Comparison of ENCODE assay signal across 1 cellular context in the genomic region with DNA sequence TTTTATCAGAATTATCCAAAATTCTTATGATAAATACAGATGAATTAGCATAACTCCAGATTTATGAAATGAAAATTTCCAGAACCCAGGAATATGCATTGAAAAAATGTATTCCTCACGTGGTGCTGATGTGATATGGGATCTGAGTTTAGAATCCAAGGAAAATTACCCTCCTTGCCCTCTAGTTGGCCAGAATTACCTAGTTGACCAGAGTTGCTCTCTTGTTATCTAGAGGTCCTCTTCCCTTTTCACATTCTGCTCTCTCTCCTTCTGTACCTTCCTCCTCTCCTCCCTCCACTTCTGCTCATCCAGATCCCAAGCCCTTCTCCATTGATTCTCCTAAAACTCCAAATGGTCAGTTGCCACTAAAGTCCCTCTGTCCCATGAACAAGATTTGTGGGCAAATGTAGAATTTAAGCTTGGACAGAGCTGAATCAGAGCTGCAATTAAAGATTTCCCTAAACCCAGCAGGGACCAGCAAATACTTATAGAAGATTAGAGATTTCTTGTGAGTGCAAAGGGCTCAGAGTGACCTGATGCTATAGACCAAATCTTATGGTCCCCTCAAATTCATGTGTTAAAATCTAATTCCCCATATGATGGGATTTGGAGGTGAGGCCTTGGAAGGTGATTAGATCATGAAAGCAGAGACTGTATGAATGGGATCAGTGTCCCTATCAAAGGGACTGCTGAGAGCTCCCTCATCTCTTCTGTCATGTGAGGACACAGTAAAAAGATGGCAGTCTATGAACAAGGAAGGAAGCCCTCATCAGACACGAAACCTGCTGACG.
TF ChIP-seq lines count a peak whose summit lies in the region.

No MANE protein-coding gene starts in this region.

TF ChIP-seq in K562, 482 proteins besides CTCF, POLR2A, EP300 and RAD21 (continued from another document and continues in another):
- TF ChIP-seq HDAC2 (IDR thresholded peaks at IDR 0.05): no peak
- TF ChIP-seq TAF1 (IDR thresholded peaks at IDR 0.05; ENCODE audit: control insufficient read depth, extremely low read depth, insufficient read depth, low read length, severe bottlenecking): no peak
- no peak for TF ChIP-seq STAT5B (CRISPR knock-in tag; IDR thresholded peaks at IDR 0.05)
- no peak for TF ChIP-seq POLR2H (tag; IDR thresholded peaks at IDR 0.05; ENCODE audit: low read depth)
- no peak for TF ChIP-seq MYNN (IDR thresholded peaks at IDR 0.05)
- 0 out of 2 replicates have a peak, but pooled peaks have one; percentile 23 for TF ChIP-seq MYNN (CRISPR knock-in tag; IDR thresholded peaks at IDR 0.05)
- no peak for TF ChIP-seq DPF2 (IDR thresholded peaks at IDR 0.05)
- TF ChIP-seq CXXC5 (CRISPR knock-in tag; IDR thresholded peaks at IDR 0.05): no peak
- TF ChIP-seq WHSC1 (IDR thresholded peaks at IDR 0.05; ENCODE audit: low read length): no peak
- TF ChIP-seq, protein P1, sequence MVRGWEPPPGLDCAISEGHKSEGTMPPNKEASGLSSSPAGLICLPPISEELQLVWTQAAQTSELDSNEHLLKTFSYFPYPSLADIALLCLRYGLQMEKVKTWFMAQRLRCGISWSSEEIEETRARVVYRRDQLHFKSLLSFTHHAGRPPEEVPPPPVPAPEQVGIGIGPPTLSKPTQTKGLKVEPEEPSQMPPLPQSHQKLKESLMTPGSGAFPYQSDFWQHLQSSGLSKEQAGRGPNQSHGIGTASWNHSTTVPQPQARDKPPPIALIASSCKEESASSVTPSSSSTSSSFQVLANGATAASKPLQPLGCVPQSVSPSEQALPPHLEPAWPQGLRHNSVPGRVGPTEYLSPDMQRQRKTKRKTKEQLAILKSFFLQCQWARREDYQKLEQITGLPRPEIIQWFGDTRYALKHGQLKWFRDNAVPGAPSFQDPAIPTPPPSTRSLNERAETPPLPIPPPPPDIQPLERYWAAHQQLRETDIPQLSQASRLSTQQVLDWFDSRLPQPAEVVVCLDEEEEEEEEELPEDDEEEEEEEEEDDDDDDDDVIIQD (CRISPR knock-in tag; IDR thresholded peaks at IDR 0.05): no peak
- no peak for TF ChIP-seq ZKSCAN1 (IDR thresholded peaks at IDR 0.05; ENCODE audit: low read depth, low read length)
- no peak for TF ChIP-seq BRD4 (IDR thresholded peaks at IDR 0.05)
- TF ChIP-seq CSDE1 (IDR thresholded peaks at IDR 0.05): no peak
- TF ChIP-seq ZFP36 (IDR thresholded peaks at IDR 0.05; ENCODE audit: low read depth, low read length, partially characterized antibody): no peak
- TF ChIP-seq, protein P2, sequence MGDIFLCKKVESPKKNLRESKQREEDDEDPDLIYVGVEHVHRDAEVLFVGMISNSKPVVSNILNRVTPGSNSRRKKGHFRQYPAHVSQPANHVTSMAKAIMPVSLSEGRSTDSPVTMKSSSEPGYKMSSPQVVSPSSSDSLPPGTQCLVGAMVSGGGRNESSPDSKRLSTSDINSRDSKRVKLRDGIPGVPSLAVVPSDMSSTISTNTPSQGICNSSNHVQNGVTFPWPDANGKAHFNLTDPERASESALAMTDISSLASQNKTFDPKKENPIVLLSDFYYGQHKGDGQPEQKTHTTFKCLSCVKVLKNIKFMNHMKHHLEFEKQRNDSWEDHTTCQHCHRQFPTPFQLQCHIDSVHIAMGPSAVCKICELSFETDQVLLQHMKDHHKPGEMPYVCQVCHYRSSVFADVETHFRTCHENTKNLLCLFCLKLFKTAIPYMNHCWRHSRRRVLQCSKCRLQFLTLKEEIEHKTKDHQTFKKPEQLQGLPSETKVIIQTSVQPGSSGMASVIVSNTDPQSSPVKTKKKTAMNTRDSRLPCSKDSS (IDR thresholded peaks at IDR 0.05; ENCODE audit: low read depth, partially characterized antibody): no peak
- no peak for TF ChIP-seq HDAC8 (tag; IDR thresholded peaks at IDR 0.05)
- no peak for TF ChIP-seq THRAP3 (IDR thresholded peaks at IDR 0.05; ENCODE audit: borderline replicate concordance)
- TF ChIP-seq, protein P3, sequence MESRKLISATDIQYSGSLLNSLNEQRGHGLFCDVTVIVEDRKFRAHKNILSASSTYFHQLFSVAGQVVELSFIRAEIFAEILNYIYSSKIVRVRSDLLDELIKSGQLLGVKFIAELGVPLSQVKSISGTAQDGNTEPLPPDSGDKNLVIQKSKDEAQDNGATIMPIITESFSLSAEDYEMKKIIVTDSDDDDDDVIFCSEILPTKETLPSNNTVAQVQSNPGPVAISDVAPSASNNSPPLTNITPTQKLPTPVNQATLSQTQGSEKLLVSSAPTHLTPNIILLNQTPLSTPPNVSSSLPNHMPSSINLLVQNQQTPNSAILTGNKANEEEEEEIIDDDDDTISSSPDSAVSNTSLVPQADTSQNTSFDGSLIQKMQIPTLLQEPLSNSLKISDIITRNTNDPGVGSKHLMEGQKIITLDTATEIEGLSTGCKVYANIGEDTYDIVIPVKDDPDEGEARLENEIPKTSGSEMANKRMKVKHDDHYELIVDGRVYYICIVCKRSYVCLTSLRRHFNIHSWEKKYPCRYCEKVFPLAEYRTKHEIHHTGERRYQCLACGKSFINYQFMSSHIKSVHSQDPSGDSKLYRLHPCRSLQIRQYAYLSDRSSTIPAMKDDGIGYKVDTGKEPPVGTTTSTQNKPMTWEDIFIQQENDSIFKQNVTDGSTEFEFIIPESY (CRISPR knock-in tag; IDR thresholded peaks at IDR 0.05): no peak
- TF ChIP-seq NFIC (IDR thresholded peaks at IDR 0.05): no peak
- TF ChIP-seq PCBP1 (IDR thresholded peaks at IDR 0.05; ENCODE audit: low read depth, low read length, poor library complexity, severe bottlenecking): no peak
- TF ChIP-seq, protein P4, sequence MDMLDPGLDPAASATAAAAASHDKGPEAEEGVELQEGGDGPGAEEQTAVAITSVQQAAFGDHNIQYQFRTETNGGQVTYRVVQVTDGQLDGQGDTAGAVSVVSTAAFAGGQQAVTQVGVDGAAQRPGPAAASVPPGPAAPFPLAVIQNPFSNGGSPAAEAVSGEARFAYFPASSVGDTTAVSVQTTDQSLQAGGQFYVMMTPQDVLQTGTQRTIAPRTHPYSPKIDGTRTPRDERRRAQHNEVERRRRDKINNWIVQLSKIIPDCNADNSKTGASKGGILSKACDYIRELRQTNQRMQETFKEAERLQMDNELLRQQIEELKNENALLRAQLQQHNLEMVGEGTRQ (CRISPR knock-in tag; IDR thresholded peaks at IDR 0.05): peak; percentile 24; the same call in 1 of the 2 replicates
- TF ChIP-seq HMG20B (CRISPR knock-in tag; IDR thresholded peaks at IDR 0.05): no peak
- TF ChIP-seq, protein P5, sequence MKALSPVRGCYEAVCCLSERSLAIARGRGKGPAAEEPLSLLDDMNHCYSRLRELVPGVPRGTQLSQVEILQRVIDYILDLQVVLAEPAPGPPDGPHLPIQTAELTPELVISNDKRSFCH (CRISPR knock-in tag; IDR thresholded peaks at IDR 0.05): no peak
- TF ChIP-seq, protein P5 (tag; IDR thresholded peaks at IDR 0.05): no peak
- no peak for TF ChIP-seq CAMTA2 (CRISPR knock-in tag; conservative IDR thresholded peaks at IDR 0.05)
- no peak for TF ChIP-seq SRSF1 (IDR thresholded peaks at IDR 0.05; ENCODE audit: low read depth, low read length)
- TF ChIP-seq ZNF316 (IDR thresholded peaks at IDR 0.05): no peak
- TF ChIP-seq, protein P6, sequence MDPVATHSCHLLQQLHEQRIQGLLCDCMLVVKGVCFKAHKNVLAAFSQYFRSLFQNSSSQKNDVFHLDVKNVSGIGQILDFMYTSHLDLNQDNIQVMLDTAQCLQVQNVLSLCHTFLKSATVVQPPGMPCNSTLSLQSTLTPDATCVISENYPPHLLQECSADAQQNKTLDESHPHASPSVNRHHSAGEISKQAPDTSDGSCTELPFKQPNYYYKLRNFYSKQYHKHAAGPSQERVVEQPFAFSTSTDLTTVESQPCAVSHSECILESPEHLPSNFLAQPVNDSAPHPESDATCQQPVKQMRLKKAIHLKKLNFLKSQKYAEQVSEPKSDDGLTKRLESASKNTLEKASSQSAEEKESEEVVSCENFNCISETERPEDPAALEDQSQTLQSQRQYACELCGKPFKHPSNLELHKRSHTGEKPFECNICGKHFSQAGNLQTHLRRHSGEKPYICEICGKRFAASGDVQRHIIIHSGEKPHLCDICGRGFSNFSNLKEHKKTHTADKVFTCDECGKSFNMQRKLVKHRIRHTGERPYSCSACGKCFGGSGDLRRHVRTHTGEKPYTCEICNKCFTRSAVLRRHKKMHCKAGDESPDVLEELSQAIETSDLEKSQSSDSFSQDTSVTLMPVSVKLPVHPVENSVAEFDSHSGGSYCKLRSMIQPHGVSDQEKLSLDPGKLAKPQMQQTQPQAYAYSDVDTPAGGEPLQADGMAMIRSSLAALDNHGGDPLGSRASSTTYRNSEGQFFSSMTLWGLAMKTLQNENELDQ (CRISPR knock-in tag; IDR thresholded peaks at IDR 0.05; ENCODE audit: borderline replicate concordance): no peak
- TF ChIP-seq, protein P7, sequence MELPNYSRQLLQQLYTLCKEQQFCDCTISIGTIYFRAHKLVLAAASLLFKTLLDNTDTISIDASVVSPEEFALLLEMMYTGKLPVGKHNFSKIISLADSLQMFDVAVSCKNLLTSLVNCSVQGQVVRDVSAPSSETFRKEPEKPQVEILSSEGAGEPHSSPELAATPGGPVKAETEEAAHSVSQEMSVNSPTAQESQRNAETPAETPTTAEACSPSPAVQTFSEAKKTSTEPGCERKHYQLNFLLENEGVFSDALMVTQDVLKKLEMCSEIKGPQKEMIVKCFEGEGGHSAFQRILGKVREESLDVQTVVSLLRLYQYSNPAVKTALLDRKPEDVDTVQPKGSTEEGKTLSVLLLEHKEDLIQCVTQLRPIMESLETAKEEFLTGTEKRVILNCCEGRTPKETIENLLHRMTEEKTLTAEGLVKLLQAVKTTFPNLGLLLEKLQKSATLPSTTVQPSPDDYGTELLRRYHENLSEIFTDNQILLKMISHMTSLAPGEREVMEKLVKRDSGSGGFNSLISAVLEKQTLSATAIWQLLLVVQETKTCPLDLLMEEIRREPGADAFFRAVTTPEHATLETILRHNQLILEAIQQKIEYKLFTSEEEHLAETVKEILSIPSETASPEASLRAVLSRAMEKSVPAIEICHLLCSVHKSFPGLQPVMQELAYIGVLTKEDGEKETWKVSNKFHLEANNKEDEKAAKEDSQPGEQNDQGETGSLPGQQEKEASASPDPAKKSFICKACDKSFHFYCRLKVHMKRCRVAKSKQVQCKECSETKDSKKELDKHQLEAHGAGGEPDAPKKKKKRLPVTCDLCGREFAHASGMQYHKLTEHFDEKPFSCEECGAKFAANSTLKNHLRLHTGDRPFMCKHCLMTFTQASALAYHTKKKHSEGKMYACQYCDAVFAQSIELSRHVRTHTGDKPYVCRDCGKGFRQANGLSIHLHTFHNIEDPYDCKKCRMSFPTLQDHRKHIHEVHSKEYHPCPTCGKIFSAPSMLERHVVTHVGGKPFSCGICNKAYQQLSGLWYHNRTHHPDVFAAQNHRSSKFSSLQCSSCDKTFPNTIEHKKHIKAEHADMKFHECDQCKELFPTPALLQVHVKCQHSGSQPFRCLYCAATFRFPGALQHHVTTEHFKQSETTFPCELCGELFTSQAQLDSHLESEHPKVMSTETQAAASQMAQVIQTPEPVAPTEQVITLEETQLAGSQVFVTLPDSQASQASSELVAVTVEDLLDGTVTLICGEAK (IDR thresholded peaks at IDR 0.05): no peak
- TF ChIP-seq, protein P7 (CRISPR knock-in tag; IDR thresholded peaks at IDR 0.05): no peak
- no peak for TF ChIP-seq ZNF239 (CRISPR knock-in tag; IDR thresholded peaks at IDR 0.05)
- TF ChIP-seq, protein P8, sequence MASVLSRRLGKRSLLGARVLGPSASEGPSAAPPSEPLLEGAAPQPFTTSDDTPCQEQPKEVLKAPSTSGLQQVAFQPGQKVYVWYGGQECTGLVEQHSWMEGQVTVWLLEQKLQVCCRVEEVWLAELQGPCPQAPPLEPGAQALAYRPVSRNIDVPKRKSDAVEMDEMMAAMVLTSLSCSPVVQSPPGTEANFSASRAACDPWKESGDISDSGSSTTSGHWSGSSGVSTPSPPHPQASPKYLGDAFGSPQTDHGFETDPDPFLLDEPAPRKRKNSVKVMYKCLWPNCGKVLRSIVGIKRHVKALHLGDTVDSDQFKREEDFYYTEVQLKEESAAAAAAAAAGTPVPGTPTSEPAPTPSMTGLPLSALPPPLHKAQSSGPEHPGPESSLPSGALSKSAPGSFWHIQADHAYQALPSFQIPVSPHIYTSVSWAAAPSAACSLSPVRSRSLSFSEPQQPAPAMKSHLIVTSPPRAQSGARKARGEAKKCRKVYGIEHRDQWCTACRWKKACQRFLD (CRISPR knock-in tag; IDR thresholded peaks at IDR 0.05): no peak
- TF ChIP-seq, protein P9, sequence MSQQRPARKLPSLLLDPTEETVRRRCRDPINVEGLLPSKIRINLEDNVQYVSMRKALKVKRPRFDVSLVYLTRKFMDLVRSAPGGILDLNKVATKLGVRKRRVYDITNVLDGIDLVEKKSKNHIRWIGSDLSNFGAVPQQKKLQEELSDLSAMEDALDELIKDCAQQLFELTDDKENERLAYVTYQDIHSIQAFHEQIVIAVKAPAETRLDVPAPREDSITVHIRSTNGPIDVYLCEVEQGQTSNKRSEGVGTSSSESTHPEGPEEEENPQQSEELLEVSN (IDR thresholded peaks at IDR 0.05; ENCODE audit: borderline replicate concordance in 1 of 2, extremely low read depth in 1 of 2, insufficient read depth in 1 of 2, insufficient read length in 1 of 2, low read depth in 1 of 2, low read length in 1 of 2, poor library complexity in 1 of 2, severe bottlenecking in 1 of 2): no peak
- TF ChIP-seq SMC3 (conservative IDR thresholded peaks at IDR 0.05; ENCODE audit: insufficient read depth, low read depth, low read length): no peak
- TF ChIP-seq NR1H2 (CRISPR knock-in tag; IDR thresholded peaks at IDR 0.05): no peak
- no peak for TF ChIP-seq BACH1 (tag; IDR thresholded peaks at IDR 0.05)
- no peak for TF ChIP-seq PURB (CRISPR knock-in tag; IDR thresholded peaks at IDR 0.05; ENCODE audit: low read depth)
- peak; percentile 58; the same call in 1 of the 2 replicates for TF ChIP-seq ZNF184 (CRISPR knock-in tag; IDR thresholded peaks at IDR 0.05)
- TF ChIP-seq, protein P10, sequence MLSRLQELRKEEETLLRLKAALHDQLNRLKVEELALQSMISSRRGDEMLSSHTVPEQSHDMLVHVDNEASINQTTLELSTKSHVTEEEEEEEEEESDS (CRISPR knock-in tag; IDR thresholded peaks at IDR 0.05): no peak
